In genomic region chr7:128654501-128654900, GRCh38 we compare ENCODE assay signal across 8 cellular contexts. TPM values are rescaled to one million over a fixed set of nuclear protein-coding genes. Genes with fewer than 3 reads are reported as not detected.
A peak's percentile ranks its signal among the peaks of the same experiment; 100 is the strongest.
DNase-seq lines count a peak whose midpoint lies in the region; ATAC-seq, FAIRE-seq and TF ChIP-seq lines count a peak whose summit lies in the region.
"Not testable (repeated sequence)": the region's sequence is repeated elsewhere in the genome, so short reads cannot be mapped to it uniquely, and the experiment has no call there.
"Had no signal": no experiment of that assay in that cellular context is flagged by ENCODE, and none has a peak within 500 bp of the region (broad histone marks: within the 10 kb centered on the region; RNA-seq: fewer than 3 reads in every experiment).

No MANE protein-coding gene starts in this region.

- TF ChIP-seq POLR2A in K562 (conservative IDR thresholded peaks at IDR 0.05): not testable (repeated sequence)

- H3K36me3 Mint-ChIP-seq in activated naive CD4-positive, alpha-beta T cell treated with anti-CD3 and anti-CD28 coated beads, Interleukin-2, amount 50 U/mL, for 72 hours: not testable (repeated sequence)
- peaks cover 17% of the 10 kb centered on the region for H3K36me3 Mint-ChIP-seq in stimulated activated effector memory CD8-positive, alpha-beta T cell treated with anti-CD3 and anti-CD28 coated beads, Interleukin-12 subunit alpha, Interleukin-12 subunit beta, amount 100 ng/mL, for 72 hours

- not testable (repeated sequence) for H2AFZ ChIP-seq in K562 (ENCODE audit: low read depth, low read length)

- not testable (repeated sequence) for H3K4me1 ChIP-seq in K562 (replicated peaks in 1 of 2; ENCODE audit: control insufficient read depth in 2 of 2, insufficient read depth in 2 of 2, low read length in 2 of 2); right cardiac atrium (ENCODE audit: control insufficient read depth, insufficient read depth, low read length)

- not testable (repeated sequence) for ATAC-seq in activated naive CD4-positive, alpha-beta T cell treated with anti-CD3 and anti-CD28 coated beads, Interleukin-2, amount 50 U/mL, for 72 hours; K562; Right ventricle myocardium superior (ENCODE audit: poor library complexity); right cardiac atrium; sciatic nerve; stimulated activated effector memory CD8-positive, alpha-beta T cell treated with anti-CD3 and anti-CD28 coated beads, Interleukin-12 subunit alpha, Interleukin-12 subunit beta, amount 100 ng/mL, for 72 hours

- H3K9me1 ChIP-seq in K562 (ENCODE audit: control insufficient read depth, insufficient read depth, low read length): not testable (repeated sequence)

- H3K9me3 Mint-ChIP-seq in activated naive CD4-positive, alpha-beta T cell treated with anti-CD3 and anti-CD28 coated beads, Interleukin-2, amount 50 U/mL, for 72 hours; stimulated activated effector memory CD8-positive, alpha-beta T cell treated with anti-CD3 and anti-CD28 coated beads, Interleukin-12 subunit alpha, Interleukin-12 subunit beta, amount 100 ng/mL, for 72 hours: not testable (repeated sequence)

- FAIRE-seq in K562 (lab: Jason Lieb, UNC): not testable (repeated sequence)

- in situ Hi-C loops in K562 (cut with MboI): not testable (repeated sequence)

- H3K79me2 ChIP-seq in K562 (ENCODE audit: control insufficient read depth, insufficient read depth, low read length): not testable (repeated sequence)

- TF ChIP-seq CTCF in K562 (IDR thresholded peaks at IDR 0.05 in 2 of 3, conservative IDR thresholded peaks at IDR 0.05 in 1 of 3; ENCODE audit: insufficient read depth in 2 of 3, low read depth in 1 of 3, low read length in 3 of 3): not testable (repeated sequence)

- H3K27ac Mint-ChIP-seq in activated naive CD4-positive, alpha-beta T cell treated with anti-CD3 and anti-CD28 coated beads, Interleukin-2, amount 50 U/mL, for 72 hours: peak overlapping the region; percentile 55 to 76
- H3K27ac Mint-ChIP-seq in stimulated activated effector memory CD8-positive, alpha-beta T cell treated with anti-CD3 and anti-CD28 coated beads, Interleukin-12 subunit alpha, Interleukin-12 subunit beta, amount 100 ng/mL, for 72 hours: peak overlapping the region; percentile 56

- intact Hi-C loops in K562 (cut with micrococcal nuclease); Right ventricle myocardium superior (cut with DNase I); right cardiac atrium (cut with DNase I); posterior vena cava (cut with DNase I); sciatic nerve (cut with DNase I): not testable (repeated sequence)

- TF ChIP-seq RAD21 in K562 (CRISPR knock-in tag; conservative IDR thresholded peaks at IDR 0.05 in 1 of 2, IDR thresholded peaks at IDR 0.05 in 1 of 2): not testable (repeated sequence)

- not testable (repeated sequence) for H3K4me1 Mint-ChIP-seq in stimulated activated effector memory CD8-positive, alpha-beta T cell treated with anti-CD3 and anti-CD28 coated beads, Interleukin-12 subunit alpha, Interleukin-12 subunit beta, amount 100 ng/mL, for 72 hours

- not testable (repeated sequence) for TF ChIP-seq EP300 in K562 (IDR thresholded peaks at IDR 0.05; ENCODE audit: low read length)

- H4K20me1 ChIP-seq in K562 (replicated peaks; ENCODE audit: control insufficient read depth, insufficient read depth, low read length): not testable (repeated sequence)

- H3K4me3 Mint-ChIP-seq in stimulated activated effector memory CD8-positive, alpha-beta T cell treated with anti-CD3 and anti-CD28 coated beads, Interleukin-12 subunit alpha, Interleukin-12 subunit beta, amount 100 ng/mL, for 72 hours: not testable (repeated sequence)

- POLR2A ChIA-PET in K562 (lab: Yijun Ruan, JAX): not testable (repeated sequence)

- not testable (repeated sequence) for H3K36me3 ChIP-seq in K562 (ENCODE audit: control insufficient read depth, insufficient read depth, low read length)

- not testable (repeated sequence) for BruUV-seq in K562 (replicated peaks; lab: Mats Ljungman, UMichigan)

- WGBS in K562 (ENCODE audit: insufficient coverage, low coverage, missing lambda C conversion rate): 95% methylated on average over 13 of the region's 18 CpGs
- WGBS in right cardiac atrium: 87% methylated on average over 18 of the region's 18 CpGs

- DNase-seq in activated naive CD4-positive, alpha-beta T cell treated with anti-CD3 and anti-CD28 coated beads, Interleukin-2, amount 50 U/mL, for 72 hours (ENCODE audit: low spot score in 2 of 2); K562 (ENCODE audit: extremely low read depth in 1 of 4, low spot score in 3 of 4); stimulated activated effector memory CD8-positive, alpha-beta T cell treated with anti-CD3 and anti-CD28 coated beads, Interleukin-12 subunit alpha, Interleukin-12 subunit beta, amount 100 ng/mL, for 72 hours (ENCODE audit: low spot score in 2 of 2): not testable (repeated sequence)
- DNase-seq in Right ventricle myocardium superior (peak; percentile 41), right cardiac atrium (peak in 2 of 3 donors; percentile 54 to 56), posterior vena cava (ENCODE audit: low spot score) (peak; percentile 86), sciatic nerve (ENCODE audit: low spot score) (peak; percentile 61)

- not testable (repeated sequence) for H3K27ac ChIP-seq in K562 (ENCODE audit: extremely low read depth, low read depth, low read length); right cardiac atrium (ENCODE audit: low read length)

- H3K9ac ChIP-seq in K562 (ENCODE audit: insufficient read depth in 1 of 2, low read depth in 2 of 2, low read length in 2 of 2): not testable (repeated sequence)

- not testable (repeated sequence) for H3K4me3 ChIP-seq in K562; right cardiac atrium (ENCODE audit: low read length)

- CTCF ChIA-PET in K562 (lab: Yijun Ruan, JAX; ENCODE audit: low intra/inter-chr PET ratio): not testable (repeated sequence)

- not testable (repeated sequence) for H3K9me3 ChIP-seq in K562 (replicated peaks; ENCODE audit: control insufficient read depth, insufficient read depth, low read depth, low read length); right cardiac atrium (ENCODE audit: control insufficient read depth, low read length)

- H3K27me3 ChIP-seq in K562 (ENCODE audit: control insufficient read depth in 2 of 2, insufficient read depth in 2 of 2, low read length in 2 of 2); right cardiac atrium (ENCODE audit: control insufficient read depth, insufficient read depth): not testable (repeated sequence)

- H3K4me2 ChIP-seq in K562 (ENCODE audit: insufficient read depth, low read length): not testable (repeated sequence)

TF ChIP-seq in K562, 482 proteins besides CTCF, POLR2A, EP300 and RAD21:
- TF ChIP-seq POLR2G (IDR thresholded peaks at IDR 0.05; ENCODE audit: low read depth, low read length): peak; percentile 32; the same call in 1 of the 2 replicates

RNA-seq across cellular contexts. Expression of gene GARIN1A, which starts 17.6 kb away (rescaled TPM):
- total RNA-seq in activated naive CD4-positive, alpha-beta T cell treated with anti-CD3 and anti-CD28 coated beads, Interleukin-2, amount 50 U/mL, for 72 hours: 1 to 10 TPM in 1 of 2 donors, under 1 TPM in 1; 0.14 to 1.1 TPM
- 0.12 and 0.33 TPM in 2 replicates for total RNA-seq in K562 (2011; cell fraction: chromatin; rRNA removed; ENCODE audit: low replicate concordance)
- under 0.01 and 0.13 TPM in 2 replicates for total RNA-seq in K562 (2011; cell fraction: nucleolus; rRNA removed)
- total RNA-seq in K562 (2011; cell fraction: nucleoplasm; rRNA removed): 0.15 TPM in 2 replicates
- total RNA-seq in K562 (2014; rRNA removed) (not detected in 2 replicates), K562 (2014; rRNA removed; fragmentation: Illumina TruSeq; extraction: Trizol) (0.04 and 0.16 TPM in 2 replicates), K562 (2015; rRNA removed; fragmentation: Illumina TruSeq; extraction: Trizol) (0.04 and 0.07 TPM in 2 replicates), K562 (2021) (0.25 TPM in 1 of 2 replicates, not detected in the other), Right ventricle myocardium superior (1.7 TPM), right cardiac atrium (1 to 10 TPM; 1.5 to 5.0 (median 2.8) TPM), posterior vena cava (1 to 10 TPM; 2.9 to 3.0 TPM), sciatic nerve (8.8 TPM)
- polyA plus RNA-seq in K562 (2011; rRNA removed) (0.04 TPM in 1 of 2 replicates, not detected in the other), K562 (2014; fragmentation: Illumina TruSeq; extraction: Trizol) (not detected in 2 replicates), K562 (2014; fragmentation: Nextera tagmentation; extraction: Ambion mirVana) (under 1 TPM; 0.01 TPM), K562 (2014; rRNA removed) (0.41 TPM in 1 of 2 replicates, not detected in the other), right cardiac atrium (1.7 TPM)
- under 0.01 TPM in 1 of 2 replicates, not detected in the other for polyA plus RNA-seq in K562 (2011; cell fraction: cytosol; rRNA removed)
- 0.06 TPM in 2 replicates for polyA plus RNA-seq in K562 (2011; cell fraction: nucleus; rRNA removed)
- polyA plus RNA-seq in K562 (2012): 0.04 and 0.39 TPM in 2 replicates
- not detected in 2 replicates for polyA minus RNA-seq in K562 (2011; rRNA and poly(A)+ RNA removed)
- polyA minus RNA-seq in K562 (2011; cell fraction: cytosol; rRNA and poly(A)+ RNA removed): not detected in 2 replicates
- not detected in 2 replicates for polyA minus RNA-seq in K562 (2011; cell fraction: nucleus; rRNA and poly(A)+ RNA removed)
- total RNA-seq: A172 had no signal
